ENCODE assay signal across 1 cellular context in the genomic region with DNA sequence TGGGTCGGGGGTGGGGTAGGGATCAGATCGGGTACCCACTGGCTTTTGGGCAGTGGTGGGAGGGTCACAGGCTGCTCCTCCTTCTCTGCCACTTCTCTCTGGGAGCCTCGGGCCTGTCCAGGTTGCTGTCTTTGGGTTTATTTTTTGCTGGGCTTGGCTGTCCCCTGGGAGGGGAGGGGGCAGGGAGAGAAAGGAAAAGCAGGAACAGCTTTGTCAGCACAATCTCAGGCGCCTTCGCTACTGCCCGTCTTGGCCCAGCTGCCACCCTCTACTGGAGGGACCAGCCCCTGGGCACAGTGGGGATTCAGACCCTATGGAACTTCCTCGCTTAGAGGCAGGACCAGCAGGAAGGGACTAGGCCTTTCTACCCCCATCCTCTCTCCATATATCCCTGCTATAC.
TF ChIP-seq lines count a peak whose summit lies in the region.

No MANE protein-coding gene starts in this region.

TF ChIP-seq in HepG2, 621 proteins besides CTCF, POLR2A, EP300 and RAD21:
- TF ChIP-seq MAFF (IDR thresholded peaks at IDR 0.05; ENCODE audit: low read depth, low read length) (peak; percentile 33; the same call in 1 of the 2 replicates), ZNF878 (CRISPR knock-in tag; IDR thresholded peaks at IDR 0.05) (no peak), MAFK (conservative IDR thresholded peaks at IDR 0.05 in 1 of 2, IDR thresholded peaks at IDR 0.05 in 1 of 2; ENCODE audit: low read length in 2 of 2) (peak; percentile 49 to 57)
- TF ChIP-seq, protein P1, sequence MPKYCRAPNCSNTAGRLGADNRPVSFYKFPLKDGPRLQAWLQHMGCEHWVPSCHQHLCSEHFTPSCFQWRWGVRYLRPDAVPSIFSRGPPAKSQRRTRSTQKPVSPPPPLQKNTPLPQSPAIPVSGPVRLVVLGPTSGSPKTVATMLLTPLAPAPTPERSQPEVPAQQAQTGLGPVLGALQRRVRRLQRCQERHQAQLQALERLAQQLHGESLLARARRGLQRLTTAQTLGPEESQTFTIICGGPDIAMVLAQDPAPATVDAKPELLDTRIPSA (CRISPR knock-in tag; IDR thresholded peaks at IDR 0.05; ENCODE audit: borderline replicate concordance) = no peak
